In genomic region chr3:174439621-174440349, GRCh38 we compare ENCODE assay signal across 1 cellular context.
TF ChIP-seq lines count a peak whose summit lies in the region.

No MANE protein-coding gene starts in this region.

TF ChIP-seq in HEK293, 187 proteins besides CTCF, POLR2A, EP300 and RAD21 (continued from another document):
- TF ChIP-seq PRDM10 (tag by site-specific recombination; IDR thresholded peaks at IDR 0.05): peak; percentile 48
